Comparison of ENCODE assay signal across 14 cellular contexts in the genomic region with DNA sequence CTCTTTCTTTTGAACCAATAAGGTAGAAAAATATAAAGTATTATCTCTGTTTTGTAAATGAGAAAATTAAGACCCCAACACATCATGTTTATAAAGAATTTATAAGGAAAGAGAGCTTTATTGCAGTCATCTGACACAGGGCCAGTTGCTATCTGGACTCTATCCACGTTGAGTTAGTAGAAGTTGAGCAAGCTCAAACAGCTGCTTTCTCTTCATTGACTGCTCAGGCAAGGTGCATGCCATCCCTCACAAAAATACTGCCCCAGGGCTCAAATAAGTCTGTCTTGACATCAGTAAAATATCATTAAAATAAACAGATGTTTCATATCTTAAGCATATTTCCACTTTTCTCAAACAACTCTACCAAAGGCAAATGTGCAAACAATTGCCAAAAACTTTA. TPM values are rescaled to one million over a fixed set of nuclear protein-coding genes. Genes with fewer than 3 reads are reported as not detected.
DNase-seq lines count a peak whose midpoint lies in the region; ATAC-seq and TF ChIP-seq lines count a peak whose summit lies in the region.
"Had no signal": no experiment of that assay in that cellular context is flagged by ENCODE, and none has a peak within 500 bp of the region (broad histone marks: within the 10 kb centered on the region; RNA-seq: fewer than 3 reads in every experiment).

No MANE protein-coding gene starts in this region.

- TF ChIP-seq CTCF in RWPE2 (IDR thresholded peaks at IDR 0.05; ENCODE audit: poor library complexity, severe bottlenecking), result no peak
- no peak for TF ChIP-seq CTCF in fibroblast of pulmonary artery (IDR thresholded peaks at IDR 0.05; ENCODE audit: low read length, missing control alignments)
- no peak for TF ChIP-seq CTCF in sigmoid colon (IDR thresholded peaks at IDR 0.05)
- no peak for TF ChIP-seq CTCF in MM.1S (IDR thresholded peaks at IDR 0.05; ENCODE audit: low read length)

- H3K4me3 ChIP-seq in RWPE2 (ENCODE audit: severe bottlenecking), result no peak overlapping the region
- no peak overlapping the region for H3K4me3 ChIP-seq in fibroblast of pulmonary artery (replicated peaks; ENCODE audit: low read depth, low read length)
- no peak overlapping the region for H3K4me3 ChIP-seq in sigmoid colon
- no peak overlapping the region for H3K4me3 ChIP-seq in MM.1S (ENCODE audit: low read length)
- H3K4me3 ChIP-seq: coronary artery, lower lobe of right lung had no signal

- H3K79me2 ChIP-seq in MM.1S (ENCODE audit: low read length), result no peaks in the 10 kb centered on the region

- no peak overlapping the region for H3K4me3 Mint-ChIP-seq in activated T-cell treated with anti-CD3 and anti-CD28 coated beads, Interleukin-2, amount 50 U/mL, for 72 hours
- H3K4me3 Mint-ChIP-seq: activated CD4-positive, alpha-beta T cell treated with anti-CD3 and anti-CD28 coated beads for 36 hours had no signal

- H3K4me2 ChIP-seq in MM.1S (ENCODE audit: low read depth, low read length), result no peak overlapping the region

- intact Hi-C loops in sigmoid colon (cut with DNase I), result no loop called here

- H3K9me3 ChIP-seq in RWPE2 (ENCODE audit: severe bottlenecking), result no peaks in the 10 kb centered on the region
- H3K9me3 ChIP-seq in sigmoid colon, result no peaks in the 10 kb centered on the region
- no peaks in the 10 kb centered on the region for H3K9me3 ChIP-seq in MM.1S (replicated peaks; ENCODE audit: insufficient read depth, low read length)
- H3K9me3 ChIP-seq: lower lobe of right lung, neutrophil had no signal

- no peaks in the 10 kb centered on the region for H4K20me1 ChIP-seq in MM.1S (ENCODE audit: insufficient read depth, low read length)

- no peak overlapping the region for H3K27ac ChIP-seq in RWPE2 (ENCODE audit: poor library complexity, severe bottlenecking)
- peak overlapping the region; percentile 52 to 77 (median 65) for H3K27ac ChIP-seq in sigmoid colon
- no peak overlapping the region for H3K27ac ChIP-seq in MM.1S (ENCODE audit: low read length)
- H3K27ac ChIP-seq: lower lobe of right lung, neutrophil had no signal

- ATAC-seq in RWPE2 (ENCODE audit: low read depth) (peak; percentile 79; the same call in 2 of the 3 replicates), HG02938 (IDR thresholded peaks at IDR 0.05; ENCODE audit: unreplicated experiment) (no peak)
- ATAC-seq in activated T-cell treated with anti-CD3 and anti-CD28 coated beads, Interleukin-2, amount 50 U/mL, for 72 hours (replicated peaks in 1 of 2), result no peak
- ATAC-seq: activated CD4-positive, alpha-beta T cell treated with anti-CD3 and anti-CD28 coated beads for 36 hours had no signal

- no peaks in the 10 kb centered on the region for H3K36me3 Mint-ChIP-seq in activated T-cell treated with anti-CD3 and anti-CD28 coated beads, Interleukin-2, amount 50 U/mL, for 72 hours (ENCODE audit: insufficient read depth in 2 of 2)

- no peak overlapping the region for H2AFZ ChIP-seq in MM.1S (ENCODE audit: low read length)

- TF ChIP-seq EP300 in sigmoid colon (IDR thresholded peaks at IDR 0.05), result no peak

- no peaks in the 10 kb centered on the region for H3K27me3 Mint-ChIP-seq in activated T-cell treated with anti-CD3 and anti-CD28 coated beads, Interleukin-2, amount 50 U/mL, for 72 hours (ENCODE audit: low read depth)
- H3K27me3 Mint-ChIP-seq: activated CD4-positive, alpha-beta T cell treated with anti-CD3 and anti-CD28 coated beads for 36 hours had no signal

- TF ChIP-seq POLR2A in sigmoid colon (IDR thresholded peaks at IDR 0.05), result no peak

- DNase-seq in DMS114 treated with DMSO at 0.1 percent for 48 hours (lab: John Stamatoyannopoulos, UW; ENCODE audit: unreplicated experiment) (peak; percentile 78), RWPE2 (ENCODE audit: low spot score) (no peak), fibroblast of pulmonary artery (ENCODE audit: low read depth) (peak; percentile 72), sigmoid colon (peak; percentile 66), DMS79 treated with DMSO at 0.1 percent for 48 hours (lab: John Stamatoyannopoulos, UW) (no peak), MM.1S (no peak)
- no peak for DNase-seq in activated T-cell treated with anti-CD3 and anti-CD28 coated beads, Interleukin-2, amount 50 U/mL, for 72 hours
- DNase-seq: activated CD4-positive, alpha-beta T cell treated with anti-CD3 and anti-CD28 coated beads for 36 hours; lower lobe of right lung; NCI-H748 treated with DMSO at 0.1 percent for 48 hours had no signal

- H3K27me3 ChIP-seq in RWPE2 (ENCODE audit: insufficient read depth, poor library complexity, severe bottlenecking) (no peaks in the 10 kb centered on the region), sigmoid colon (no peaks in the 10 kb centered on the region), MM.1S (replicated peaks; ENCODE audit: insufficient read depth, low read length) (no peaks in the 10 kb centered on the region)
- H3K27me3 ChIP-seq: neutrophil had no signal

- no peaks in the 10 kb centered on the region for H3K9me3 Mint-ChIP-seq in activated T-cell treated with anti-CD3 and anti-CD28 coated beads, Interleukin-2, amount 50 U/mL, for 72 hours
- H3K9me3 Mint-ChIP-seq: activated T-helper 2 cell treated with anti-CD3 and anti-CD28 coated beads, Interferon-gamma antibody, Interleukin-2, Interleukin-4, amounts not matched to agents 10 μg/mL and 5 μg/mL and 100 μg/mL, durations not matched to agents 14 hours and 24 hours and 36 hours had no signal

- no peaks in the 10 kb centered on the region for H3K4me1 Mint-ChIP-seq in activated T-cell treated with anti-CD3 and anti-CD28 coated beads, Interleukin-2, amount 50 U/mL, for 72 hours (ENCODE audit: low read depth)
- H3K4me1 Mint-ChIP-seq: activated CD4-positive, alpha-beta T cell treated with anti-CD3 and anti-CD28 coated beads for 36 hours had no signal

- no peak overlapping the region for H3K27ac Mint-ChIP-seq in activated T-cell treated with anti-CD3 and anti-CD28 coated beads, Interleukin-2, amount 50 U/mL, for 72 hours
- H3K27ac Mint-ChIP-seq: activated CD4-positive, alpha-beta T cell treated with anti-CD3 and anti-CD28 coated beads for 36 hours; activated T-helper 2 cell treated with anti-CD3 and anti-CD28 coated beads, Interferon-gamma antibody, Interleukin-2, Interleukin-4, amounts not matched to agents 10 μg/mL and 5 μg/mL and 100 μg/mL, durations not matched to agents 14 hours and 24 hours and 36 hours had no signal

- H3K9me2 ChIP-seq in MM.1S (replicated peaks; ENCODE audit: insufficient read depth, low read length), result no peaks in the 10 kb centered on the region

- H3F3A ChIP-seq in MM.1S (ENCODE audit: insufficient read depth, low read length), result no peaks in the 10 kb centered on the region

- 15 to 42% methylated on average over 1 of the region's 1 CpG for WGBS in sigmoid colon, 2 donors

- no peak overlapping the region for H3K9ac ChIP-seq in MM.1S (ENCODE audit: low read length)

- peaks cover 11% of the 10 kb centered on the region for H3K4me1 ChIP-seq in RWPE2 (ENCODE audit: insufficient read depth, poor library complexity, severe bottlenecking)
- H3K4me1 ChIP-seq in sigmoid colon, result peaks cover 0 to 80% (median 69%) of the 10 kb centered on the region in 4 donors
- no peaks in the 10 kb centered on the region for H3K4me1 ChIP-seq in MM.1S (ENCODE audit: low read length)

- H3K36me3 ChIP-seq in RWPE2 (ENCODE audit: low read depth), result no peaks in the 10 kb centered on the region
- H3K36me3 ChIP-seq in sigmoid colon, result no peaks in the 10 kb centered on the region
- no peaks in the 10 kb centered on the region for H3K36me3 ChIP-seq in MM.1S (replicated peaks; ENCODE audit: insufficient read depth, low read length)
- H3K36me3 ChIP-seq: lower lobe of right lung, neutrophil had no signal

RNA-seq across cellular contexts. Expression of a gene that starts 14.8 kb away (rescaled TPM):
- total RNA-seq in sigmoid colon, result 100 to 1,000 TPM in 1 of 4 donors, 10 to 100 TPM in 3; 60.9 to 164 (median 90.0) TPM
- 10 to 100 TPM in 1 of 3 donors, 1 to 10 TPM in 2; 3.6 to 31.0 (median 3.7) TPM for polyA plus RNA-seq in sigmoid colon
- 1 to 10 TPM in 1 of 2 donors, under 1 TPM in 1; 0.60 to 1.8 TPM for total RNA-seq in activated T-cell treated with anti-CD3 and anti-CD28 coated beads, Interleukin-2, amount 50 U/mL, for 72 hours

Comparison
In these comparisons a context has a peak if more than half of its experiments do, and no peak if none do; other contexts are left out.
1. DNase-seq: peak in DMS114 treated with DMSO at 0.1 percent for 48 hours (single experiment), fibroblast of pulmonary artery (single experiment) and sigmoid colon (single experiment); none in RWPE2 (single experiment), activated T-cell treated with anti-CD3 and anti-CD28 coated beads, Interleukin-2, amount 50 U/mL, for 72 hours (0 of 2), DMS79 treated with DMSO at 0.1 percent for 48 hours (single experiment) and MM.1S (single experiment).
2. H3K27ac ChIP-seq: peak in sigmoid colon (4 of 4); none in RWPE2 (single experiment) and MM.1S (single experiment).
3. RNA of a gene that starts 14.8 kb away (total RNA-seq): 60.9 to 164 TPM in sigmoid colon; 0.60 to 1.8 TPM in activated T-cell treated with anti-CD3 and anti-CD28 coated beads, Interleukin-2, amount 50 U/mL, for 72 hours; every median in the first group is over 10 times any median in the second.